In genomic region chr17:74776044-74776962, GRCh38 we compare ENCODE assay signal across 8 cellular contexts. TPM values are rescaled to one million over a fixed set of nuclear protein-coding genes. Genes with fewer than 3 reads are reported as not detected.
DNase-seq lines count a peak whose midpoint lies in the region; ATAC-seq and TF ChIP-seq lines count a peak whose summit lies in the region.

Gene NAT9 (minus strand): TSS chr17:74776345. CDS start chr17:74775698, 647 bp downstream.

- TF ChIP-seq CTCF in ascending aorta (IDR thresholded peaks at IDR 0.05) = no peak
- TF ChIP-seq CTCF in vagina (IDR thresholded peaks at IDR 0.05) = peak in 1 of 3 experiments; percentile 21

- peaks cover 46% of the 10 kb centered on the region for H3K4me1 Mint-ChIP-seq in T-helper 2 cell treated with Interferon-gamma antibody and Interleukin-4, amounts not matched to agents 5 μg/mL and 100 μg/mL, for 36 hours (ENCODE audit: low read depth)

- peak within 1 kb of the TSS; percentile 52 to 72 for H3K27ac ChIP-seq in ascending aorta
- peak within 1 kb of the TSS; percentile 57 for H3K27ac ChIP-seq in rectal smooth muscle tissue (ENCODE audit: low read depth, low read length)
- H3K27ac ChIP-seq in vagina = peak within 1 kb of the TSS; percentile 54

- H3K27me3 Mint-ChIP-seq in T-helper 2 cell treated with Interferon-gamma antibody and Interleukin-4, amounts not matched to agents 5 μg/mL and 100 μg/mL, for 36 hours (ENCODE audit: low read depth) = no peaks in the 10 kb centered on the region

- no peaks in the 10 kb centered on the region for H3K9me3 Mint-ChIP-seq in T-helper 2 cell treated with Interferon-gamma antibody and Interleukin-4, amounts not matched to agents 5 μg/mL and 100 μg/mL, for 36 hours

- H3K4me3 ChIP-seq in ascending aorta (peak within 1 kb of the TSS; percentile 73 to 81), rectal smooth muscle tissue (ENCODE audit: low read length) (peak within 1 kb of the TSS; percentile 95), vagina (peak within 1 kb of the TSS; percentile 71 to 86)

- H3K9me3 ChIP-seq in ascending aorta (no peaks in the 10 kb centered on the region), vagina (no peaks in the 10 kb centered on the region)

- peaks cover 5 to 23% of the 10 kb centered on the region in 2 donors for H3K4me1 ChIP-seq in ascending aorta
- peaks cover 10% of the 10 kb centered on the region for H3K4me1 ChIP-seq in rectal smooth muscle tissue (ENCODE audit: control insufficient read depth, insufficient read depth, low read length)
- H3K4me1 ChIP-seq in vagina = peaks cover 25% of the 10 kb centered on the region

- peak within 1 kb of the TSS; percentile 96 for H3K4me3 Mint-ChIP-seq in T-helper 2 cell treated with Interferon-gamma antibody and Interleukin-4, amounts not matched to agents 5 μg/mL and 100 μg/mL, for 36 hours

- intact Hi-C loops in ascending aorta (cut with DNase I) = loop anchor here (1.0 to 10.0 kb wide), 4 partner anchors 28 to 572 kb away; partner anchors contain the start of genes NHERF1 and RPL38
- intact Hi-C loops in vagina (cut with DNase I) = no loop called here

- H3K36me3 ChIP-seq in ascending aorta = peaks cover 18 to 34% of the 10 kb centered on the region in 2 donors
- H3K36me3 ChIP-seq in rectal smooth muscle tissue (ENCODE audit: control insufficient read depth, insufficient read depth, low read length) = peaks cover 24% of the 10 kb centered on the region
- peaks cover 0 to 23% of the 10 kb centered on the region in 2 donors for H3K36me3 ChIP-seq in vagina

- H3K27ac Mint-ChIP-seq in T-helper 2 cell treated with Interferon-gamma antibody and Interleukin-4, amounts not matched to agents 5 μg/mL and 100 μg/mL, for 36 hours = peak within 1 kb of the TSS; percentile 83

- DNase-seq in NCI-H2029 (lab: John Stamatoyannopoulos, UW) (peak; percentile 89), ascending aorta (ENCODE audit: low spot score in 2 of 2) (peak; percentile 85 to 99), hepatic stellate cell (ENCODE audit: low spot score) (peak; percentile 100), vagina (ENCODE audit: extremely low spot score in 2 of 2) (peak in 1 of 2 donors; percentile 93)
- DNase-seq in T-helper 2 cell treated with Interferon-gamma antibody and Interleukin-4, amounts not matched to agents 5 μg/mL and 100 μg/mL, for 36 hours (ENCODE audit: low spot score) = peak; percentile 99

- peak within 1 kb of the TSS; percentile 66 for H3K9ac ChIP-seq in rectal smooth muscle tissue (ENCODE audit: low read length)

- peak; percentile 34 for ATAC-seq in GM18499 (IDR thresholded peaks at IDR 0.05; ENCODE audit: insufficient read depth, unreplicated experiment)
- peak; percentile 75 for ATAC-seq in HG02970 (IDR thresholded peaks at IDR 0.05; ENCODE audit: low FRiP score, unreplicated experiment)

- H3K27me3 ChIP-seq in ascending aorta (no peaks in the 10 kb centered on the region), rectal smooth muscle tissue (ENCODE audit: control insufficient read depth, insufficient read depth, low read length) (no peaks in the 10 kb centered on the region), vagina (no peaks in the 10 kb centered on the region)

- peaks cover 37% of the 10 kb centered on the region for H3K36me3 Mint-ChIP-seq in T-helper 2 cell treated with Interferon-gamma antibody and Interleukin-4, amounts not matched to agents 5 μg/mL and 100 μg/mL, for 36 hours (ENCODE audit: low read depth)

- no peak for TF ChIP-seq POLR2A in vagina (IDR thresholded peaks at IDR 0.05)

RNA-seq across cellular contexts. Expression of gene NAT9, which starts in this region (rescaled TPM):
- 13.3 TPM for total RNA-seq in ascending aorta
- total RNA-seq in vagina = 28.5 TPM
